In genomic region chr12:107384645-107385044, GRCh38 we compare ENCODE assay signal across 27 cellular contexts.
"Had no signal": no experiment of that assay in that cellular context is flagged by ENCODE, and none has a peak within 500 bp of the region (broad histone marks: within the 10 kb centered on the region; RNA-seq: fewer than 3 reads in every experiment).

No MANE protein-coding gene starts in this region.

- H3K27ac ChIP-seq: body of pancreas, heart left ventricle, pancreas, psoas muscle, upper lobe of left lung, vagina had no signal

- ATAC-seq: activated CD8-positive, alpha-beta T cell treated with anti-CD3 and anti-CD28 coated beads for 36 hours; activated T-cell treated with anti-CD3 and anti-CD28 coated beads, Interleukin-2, amount 50 U/mL, for 4 hours; body of pancreas; effector memory CD8-positive, alpha-beta T cell; naive thymus-derived CD4-positive, alpha-beta T cell; psoas muscle; stimulated activated memory B cell treated with anti-CD40 and anti-IgM and Interleukin-4, amounts not matched to agents 10 μg/mL and 1 μg/mL and 100 μg/mL, for 72 hours; stimulated activated naive CD8-positive, alpha-beta T cell treated with anti-CD3 and anti-CD28 coated beads, Interleukin-15, amount 100 ng/mL, for 72 hours had no signal

- H3K4me1 Mint-ChIP-seq: activated B cell treated with CpG ODN at 0.5 μM for 24 hours; stimulated activated memory B cell treated with anti-CD40 and anti-IgM and Interleukin-4, amounts not matched to agents 10 μg/mL and 1 μg/mL and 100 μg/mL, for 72 hours had no signal

- H3K4me2 ChIP-seq: smooth muscle cell had no signal

- FAIRE-seq: pancreas had no signal

- H3K27me3 Mint-ChIP-seq: activated B cell treated with CpG ODN at 0.5 μM for 24 hours; activated CD8-positive, alpha-beta T cell treated with anti-CD3 and anti-CD28 coated beads for 36 hours; activated naive CD4-positive, alpha-beta T cell treated with anti-CD3 and anti-CD28 coated beads, Interleukin-2, amount 50 U/mL, for 24 hours; effector memory CD8-positive, alpha-beta T cell; naive thymus-derived CD4-positive, alpha-beta T cell; stimulated activated naive CD8-positive, alpha-beta T cell treated with anti-CD3 and anti-CD28 coated beads, Interleukin-15, amount 100 ng/mL, for 72 hours had no signal

- H3K9me3 Mint-ChIP-seq: activated B cell treated with CpG ODN at 0.5 μM for 24 hours; activated naive CD4-positive, alpha-beta T cell treated with anti-CD3 and anti-CD28 coated beads, Interleukin-2, amount 50 U/mL, for 24 hours; activated T-cell treated with anti-CD3 and anti-CD28 coated beads, Interleukin-2, amount 50 U/mL, for 4 hours; effector memory CD8-positive, alpha-beta T cell had no signal

- H3K4me1 ChIP-seq: heart left ventricle, pancreas, psoas muscle, upper lobe of left lung had no signal

- H3K36me3 Mint-ChIP-seq: activated naive CD4-positive, alpha-beta T cell treated with anti-CD3 and anti-CD28 coated beads, Interleukin-2, amount 50 U/mL, for 24 hours; stimulated activated memory B cell treated with anti-CD40 and anti-IgM and Interleukin-4, amounts not matched to agents 10 μg/mL and 1 μg/mL and 100 μg/mL, for 72 hours had no signal

- H3K9me3 ChIP-seq: body of pancreas, pancreas, psoas muscle, vagina had no signal

- H3K36me3 ChIP-seq: heart left ventricle, pancreas, upper lobe of left lung, vagina had no signal

- DNase-seq: activated B cell treated with CpG ODN at 0.5 μM for 24 hours; activated CD4-positive, alpha-beta T cell treated with anti-CD3 and anti-CD28 coated beads, Interleukin-2, amount 50 U/mL, for 1 hour; activated CD8-positive, alpha-beta T cell treated with anti-CD3 and anti-CD28 coated beads for 36 hours; activated T-cell treated with anti-CD3 and anti-CD28 coated beads, Interleukin-2, amount 50 U/mL, for 4 hours; anterior cingulate cortex; body of pancreas; caudate nucleus; cortex of kidney; effector memory CD8-positive, alpha-beta T cell; heart left ventricle; midbrain; naive thymus-derived CD4-positive, alpha-beta T cell; nucleus accumbens; pancreas; psoas muscle; stimulated activated CD4-positive, alpha-beta T cell treated with anti-CD3 and anti-CD28 coated beads, Interleukin-1b, Interleukin-23, amount 100 ng/mL, for 48 hours; stimulated activated CD4-positive, alpha-beta T cell treated with anti-CD3 and anti-CD28 coated beads, Interleukin-4, amount 100 ng/mL, for 4 hours; stimulated activated CD8-positive, alpha-beta memory T cell treated with anti-CD3 and anti-CD28 coated beads, Interleukin-4, amount 100 ng/mL, for 48 hours; stimulated activated naive CD8-positive, alpha-beta T cell treated with anti-CD3 and anti-CD28 coated beads, Interleukin-15, amount 100 ng/mL, for 72 hours; upper lobe of left lung had no signal

- H3K27ac Mint-ChIP-seq: activated B cell treated with CpG ODN at 0.5 μM for 24 hours; activated CD8-positive, alpha-beta T cell treated with anti-CD3 and anti-CD28 coated beads for 36 hours; activated naive CD4-positive, alpha-beta T cell treated with anti-CD3 and anti-CD28 coated beads, Interleukin-2, amount 50 U/mL, for 24 hours; activated T-helper 2 cell treated with anti-CD3 and anti-CD28 coated beads, Interferon-gamma antibody, Interleukin-2, Interleukin-4, amounts not matched to agents 10 μg/mL and 5 μg/mL and 100 μg/mL, durations not matched to agents 14 hours and 24 hours and 36 hours; effector memory CD8-positive, alpha-beta T cell; memory B cell; stimulated activated memory B cell treated with anti-CD40 and anti-IgM and Interleukin-4, amounts not matched to agents 10 μg/mL and 1 μg/mL and 100 μg/mL, for 72 hours had no signal

- H3K4me3 ChIP-seq: body of pancreas, heart left ventricle, pancreas, psoas muscle, smooth muscle cell, upper lobe of left lung, vagina had no signal

- H3K4me3 Mint-ChIP-seq: activated B cell treated with CpG ODN at 0.5 μM for 24 hours; activated CD8-positive, alpha-beta T cell treated with anti-CD3 and anti-CD28 coated beads for 36 hours; activated naive CD4-positive, alpha-beta T cell treated with anti-CD3 and anti-CD28 coated beads, Interleukin-2, amount 50 U/mL, for 24 hours; activated T-cell treated with anti-CD3 and anti-CD28 coated beads, Interleukin-2, amount 50 U/mL, for 4 hours; effector memory CD8-positive, alpha-beta T cell; memory B cell; naive thymus-derived CD4-positive, alpha-beta T cell; stimulated activated memory B cell treated with anti-CD40 and anti-IgM and Interleukin-4, amounts not matched to agents 10 μg/mL and 1 μg/mL and 100 μg/mL, for 72 hours; stimulated activated naive CD8-positive, alpha-beta T cell treated with anti-CD3 and anti-CD28 coated beads, Interleukin-15, amount 100 ng/mL, for 72 hours had no signal

- H3K27me3 ChIP-seq: body of pancreas, foreskin keratinocyte, heart left ventricle, pancreas, upper lobe of left lung, vagina had no signal
